In genomic region chr6:32176476-32177181, GRCh38 we compare ENCODE assay signal across 8 cellular contexts. TPM values are rescaled to one million over a fixed set of nuclear protein-coding genes. Genes with fewer than 3 reads are reported as not detected.
DNase-seq lines count a peak whose midpoint lies in the region; ATAC-seq and TF ChIP-seq lines count a peak whose summit lies in the region.

No MANE protein-coding gene starts in this region.

- no peaks in the 10 kb centered on the region for H3K27me3 Mint-ChIP-seq in stimulated activated naive B cell treated with anti-CD40 and anti-IgM and Interleukin-4, amounts not matched to agents 10 μg/mL and 1 μg/mL and 100 μg/mL, for 72 hours

- peak overlapping the region; percentile 83 to 91 for H3K4me3 Mint-ChIP-seq in stimulated activated naive B cell treated with anti-CD40 and anti-IgM and Interleukin-4, amounts not matched to agents 10 μg/mL and 1 μg/mL and 100 μg/mL, for 72 hours

- DNase-seq in cardiac muscle cell (ENCODE audit: low read depth in 1 of 2, low spot score in 1 of 2) (peak in 1 of 2 donors; percentile 70), cardiac septum (ENCODE audit: low spot score) (no peak), activated gamma-delta T cell (lab: John Stamatoyannopoulos, UW) (no peak)
- no peak for DNase-seq in activated naive CD4-positive, alpha-beta T cell treated with anti-CD3 and anti-CD28 coated beads, Interleukin-2, amount 50 U/mL, for 72 hours (ENCODE audit: low spot score in 2 of 2)
- no peak for DNase-seq in stimulated activated naive B cell treated with anti-CD40 and anti-IgM and Interleukin-4, amounts not matched to agents 10 μg/mL and 1 μg/mL and 100 μg/mL, for 72 hours
- no peak for DNase-seq in activated CD4-positive, alpha-beta T cell treated with anti-CD3 and anti-CD28 coated beads for 4 hours

- no peak for TF ChIP-seq CTCF in cardiac muscle cell (IDR thresholded peaks at IDR 0.05; ENCODE audit: low read depth, low read length)

- peak overlapping the region; percentile 93 to 97 for H3K27ac Mint-ChIP-seq in activated naive CD4-positive, alpha-beta T cell treated with anti-CD3 and anti-CD28 coated beads, Interleukin-2, amount 50 U/mL, for 72 hours
- peak overlapping the region; percentile 98 for H3K27ac Mint-ChIP-seq in stimulated activated naive B cell treated with anti-CD40 and anti-IgM and Interleukin-4, amounts not matched to agents 10 μg/mL and 1 μg/mL and 100 μg/mL, for 72 hours

- H3K9ac ChIP-seq in iPS-18a (ENCODE audit: low read length) = peak overlapping the region; percentile 87

- intact Hi-C loops in cardiac septum (cut with DNase I) = loop anchor here (2.0 kb wide), 2 partner anchors 18 to 22 kb away; partner anchors contain the start of gene PPT2

- peaks cover 54 to 67% of the 10 kb centered on the region in 2 donors for H3K4me1 Mint-ChIP-seq in stimulated activated naive B cell treated with anti-CD40 and anti-IgM and Interleukin-4, amounts not matched to agents 10 μg/mL and 1 μg/mL and 100 μg/mL, for 72 hours

- H3K9me3 Mint-ChIP-seq in activated naive CD4-positive, alpha-beta T cell treated with anti-CD3 and anti-CD28 coated beads, Interleukin-2, amount 50 U/mL, for 72 hours = no peaks in the 10 kb centered on the region
- peaks cover 0 to 2% of the 10 kb centered on the region in 2 donors for H3K9me3 Mint-ChIP-seq in stimulated activated naive B cell treated with anti-CD40 and anti-IgM and Interleukin-4, amounts not matched to agents 10 μg/mL and 1 μg/mL and 100 μg/mL, for 72 hours

- H3K9me3 ChIP-seq in cardiac muscle cell (ENCODE audit: low read depth) (no peaks in the 10 kb centered on the region), iPS-18a (ENCODE audit: control insufficient read depth, low read depth, low read length) (no peaks in the 10 kb centered on the region)

- peak overlapping the region; percentile 100 for H3K27ac ChIP-seq in cardiac muscle cell
- H3K27ac ChIP-seq in iPS-18a (ENCODE audit: low read length) = peak overlapping the region; percentile 97

- H3K4me3 ChIP-seq in cardiac muscle cell (peak overlapping the region; percentile 98), iPS-18a (ENCODE audit: low read length) (peak overlapping the region; percentile 81)

- ATAC-seq in activated naive CD4-positive, alpha-beta T cell treated with anti-CD3 and anti-CD28 coated beads, Interleukin-2, amount 50 U/mL, for 72 hours = no peak
- no peak for ATAC-seq in stimulated activated naive B cell treated with anti-CD40 and anti-IgM and Interleukin-4, amounts not matched to agents 10 μg/mL and 1 μg/mL and 100 μg/mL, for 72 hours (replicated peaks)
- no peak for ATAC-seq in GM18498 (IDR thresholded peaks at IDR 0.05; ENCODE audit: unreplicated experiment)

- peaks cover 18 to 26% of the 10 kb centered on the region in 2 donors for H3K36me3 Mint-ChIP-seq in activated naive CD4-positive, alpha-beta T cell treated with anti-CD3 and anti-CD28 coated beads, Interleukin-2, amount 50 U/mL, for 72 hours
- peaks cover 28 to 34% of the 10 kb centered on the region in 2 donors for H3K36me3 Mint-ChIP-seq in stimulated activated naive B cell treated with anti-CD40 and anti-IgM and Interleukin-4, amounts not matched to agents 10 μg/mL and 1 μg/mL and 100 μg/mL, for 72 hours

- H3K36me3 ChIP-seq in cardiac muscle cell = no peaks in the 10 kb centered on the region
- peaks cover 15% of the 10 kb centered on the region for H3K36me3 ChIP-seq in iPS-18a (ENCODE audit: control insufficient read depth, low read depth, low read length)

- H3K4me1 ChIP-seq in cardiac muscle cell (ENCODE audit: low read depth) = peaks cover 21% of the 10 kb centered on the region
- H3K4me1 ChIP-seq in iPS-18a (ENCODE audit: control insufficient read depth, low read depth, low read length) = peaks cover 21% of the 10 kb centered on the region

- H3K27me3 ChIP-seq in cardiac muscle cell (no peaks in the 10 kb centered on the region), iPS-18a (ENCODE audit: control insufficient read depth, insufficient read depth, low read length) (no peaks in the 10 kb centered on the region)

RNA-seq across cellular contexts. Expression of gene AGPAT1, which starts 0.7 kb away (rescaled TPM):
- total RNA-seq in cardiac muscle cell (128 and 146 TPM in 2 replicates), cardiac septum (47.2 TPM)
- polyA plus RNA-seq in cardiac muscle cell = 69.3 and 69.6 TPM in 2 replicates
- total RNA-seq in activated naive CD4-positive, alpha-beta T cell treated with anti-CD3 and anti-CD28 coated beads, Interleukin-2, amount 50 U/mL, for 72 hours = 10 to 100 TPM; 33.2 to 35.0 TPM

RNA-seq across cellular contexts. Expression of gene RNF5, which starts 1.6 kb away (rescaled TPM):
- total RNA-seq in cardiac muscle cell = 180 and 188 TPM in 2 replicates
- 232 and 237 TPM in 2 replicates for polyA plus RNA-seq in cardiac muscle cell
- 60.7 TPM for total RNA-seq in cardiac septum
- 10 to 100 TPM; 62.6 to 86.2 TPM for total RNA-seq in activated naive CD4-positive, alpha-beta T cell treated with anti-CD3 and anti-CD28 coated beads, Interleukin-2, amount 50 U/mL, for 72 hours

RNA-seq across cellular contexts. Expression of gene AGER, which starts 7.4 kb away (rescaled TPM):
- 5.0 and 13.5 TPM in 2 replicates for total RNA-seq in cardiac muscle cell
- 4.8 and 9.8 TPM in 2 replicates for polyA plus RNA-seq in cardiac muscle cell
- total RNA-seq in cardiac septum = 3.5 TPM
- total RNA-seq in activated naive CD4-positive, alpha-beta T cell treated with anti-CD3 and anti-CD28 coated beads, Interleukin-2, amount 50 U/mL, for 72 hours = 10 to 100 TPM; 21.6 to 26.3 TPM

RNA-seq across cellular contexts. Expression of gene EGFL8, which starts 12.2 kb away (rescaled TPM):
- total RNA-seq in cardiac muscle cell (10.2 and 18.7 TPM in 2 replicates), cardiac septum (5.1 TPM)
- 10.1 and 15.2 TPM in 2 replicates for polyA plus RNA-seq in cardiac muscle cell
- 10 to 100 TPM; 13.4 to 14.5 TPM for total RNA-seq in activated naive CD4-positive, alpha-beta T cell treated with anti-CD3 and anti-CD28 coated beads, Interleukin-2, amount 50 U/mL, for 72 hours

RNA-seq across cellular contexts. Expression of gene PBX2, which starts 13.4 kb away (rescaled TPM):
- 124 and 130 TPM in 2 replicates for total RNA-seq in cardiac muscle cell
- polyA plus RNA-seq in cardiac muscle cell = 17.3 and 23.9 TPM in 2 replicates
- 46.9 TPM for total RNA-seq in cardiac septum
- total RNA-seq in activated naive CD4-positive, alpha-beta T cell treated with anti-CD3 and anti-CD28 coated beads, Interleukin-2, amount 50 U/mL, for 72 hours = 10 to 100 TPM; 65.4 to 88.7 TPM
